In the genomic region with DNA sequence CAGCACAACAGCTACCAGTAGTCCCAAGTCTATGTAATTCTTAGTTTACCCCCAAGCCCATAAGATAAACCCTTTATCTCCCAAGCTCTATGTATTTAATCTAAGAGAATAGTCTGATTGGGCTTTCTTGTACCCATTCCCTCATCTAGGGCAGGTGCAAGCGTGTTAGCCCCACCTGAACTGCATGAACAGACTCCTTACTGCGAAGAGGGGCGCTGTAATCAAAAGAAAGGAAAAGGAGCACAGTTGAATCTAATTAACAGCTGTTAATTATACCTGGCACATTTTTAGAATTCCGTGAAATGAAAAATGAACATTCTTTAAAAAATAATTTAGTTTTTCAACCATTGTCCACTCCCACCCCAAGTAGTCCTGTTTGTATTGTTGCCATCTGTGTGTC, we compare ENCODE assay signal across 2 cellular contexts.
TF ChIP-seq lines count a peak whose summit lies in the region.

No MANE protein-coding gene starts in this region.

TF ChIP-seq in A549, 52 proteins besides CTCF, POLR2A, EP300 and RAD21 (continued from another document):
- no peak for TF ChIP-seq ELK1 (IDR thresholded peaks at IDR 0.05; ENCODE audit: low read depth, low read length)
- no peak for TF ChIP-seq FOSL2 (IDR thresholded peaks at IDR 0.05)
- TF ChIP-seq FOSL2 (CRISPR knock-in tag; IDR thresholded peaks at IDR 0.05), result no peak
- TF ChIP-seq HOXB13 (CRISPR knock-in tag; IDR thresholded peaks at IDR 0.05; ENCODE audit: low read depth), result no peak
- TF ChIP-seq CHD4 (IDR thresholded peaks at IDR 0.05; ENCODE audit: borderline replicate concordance), result no peak
- no peak for TF ChIP-seq BCL3 (IDR thresholded peaks at IDR 0.05)
- TF ChIP-seq HOXA7 (CRISPR knock-in tag; IDR thresholded peaks at IDR 0.05), result no peak
- no peak for TF ChIP-seq JUN (IDR thresholded peaks at IDR 0.05)
- TF ChIP-seq, protein P1, sequence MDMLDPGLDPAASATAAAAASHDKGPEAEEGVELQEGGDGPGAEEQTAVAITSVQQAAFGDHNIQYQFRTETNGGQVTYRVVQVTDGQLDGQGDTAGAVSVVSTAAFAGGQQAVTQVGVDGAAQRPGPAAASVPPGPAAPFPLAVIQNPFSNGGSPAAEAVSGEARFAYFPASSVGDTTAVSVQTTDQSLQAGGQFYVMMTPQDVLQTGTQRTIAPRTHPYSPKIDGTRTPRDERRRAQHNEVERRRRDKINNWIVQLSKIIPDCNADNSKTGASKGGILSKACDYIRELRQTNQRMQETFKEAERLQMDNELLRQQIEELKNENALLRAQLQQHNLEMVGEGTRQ (IDR thresholded peaks at IDR 0.05), result no peak
- TF ChIP-seq MYC (IDR thresholded peaks at IDR 0.05; ENCODE audit: borderline replicate concordance, low read length), result no peak
- TF ChIP-seq JUNB (IDR thresholded peaks at IDR 0.05), result no peak

TF ChIP-seq in HCT116, 20 proteins besides CTCF, POLR2A, EP300 and RAD21 (continued from another document):
- TF ChIP-seq ATF3 (IDR thresholded peaks at IDR 0.05), result no peak
- TF ChIP-seq, protein P2, sequence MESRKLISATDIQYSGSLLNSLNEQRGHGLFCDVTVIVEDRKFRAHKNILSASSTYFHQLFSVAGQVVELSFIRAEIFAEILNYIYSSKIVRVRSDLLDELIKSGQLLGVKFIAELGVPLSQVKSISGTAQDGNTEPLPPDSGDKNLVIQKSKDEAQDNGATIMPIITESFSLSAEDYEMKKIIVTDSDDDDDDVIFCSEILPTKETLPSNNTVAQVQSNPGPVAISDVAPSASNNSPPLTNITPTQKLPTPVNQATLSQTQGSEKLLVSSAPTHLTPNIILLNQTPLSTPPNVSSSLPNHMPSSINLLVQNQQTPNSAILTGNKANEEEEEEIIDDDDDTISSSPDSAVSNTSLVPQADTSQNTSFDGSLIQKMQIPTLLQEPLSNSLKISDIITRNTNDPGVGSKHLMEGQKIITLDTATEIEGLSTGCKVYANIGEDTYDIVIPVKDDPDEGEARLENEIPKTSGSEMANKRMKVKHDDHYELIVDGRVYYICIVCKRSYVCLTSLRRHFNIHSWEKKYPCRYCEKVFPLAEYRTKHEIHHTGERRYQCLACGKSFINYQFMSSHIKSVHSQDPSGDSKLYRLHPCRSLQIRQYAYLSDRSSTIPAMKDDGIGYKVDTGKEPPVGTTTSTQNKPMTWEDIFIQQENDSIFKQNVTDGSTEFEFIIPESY (IDR thresholded peaks at IDR 0.05; ENCODE audit: extremely low read depth, insufficient replicate concordance, low read length), result no peak
- TF ChIP-seq, protein P3, sequence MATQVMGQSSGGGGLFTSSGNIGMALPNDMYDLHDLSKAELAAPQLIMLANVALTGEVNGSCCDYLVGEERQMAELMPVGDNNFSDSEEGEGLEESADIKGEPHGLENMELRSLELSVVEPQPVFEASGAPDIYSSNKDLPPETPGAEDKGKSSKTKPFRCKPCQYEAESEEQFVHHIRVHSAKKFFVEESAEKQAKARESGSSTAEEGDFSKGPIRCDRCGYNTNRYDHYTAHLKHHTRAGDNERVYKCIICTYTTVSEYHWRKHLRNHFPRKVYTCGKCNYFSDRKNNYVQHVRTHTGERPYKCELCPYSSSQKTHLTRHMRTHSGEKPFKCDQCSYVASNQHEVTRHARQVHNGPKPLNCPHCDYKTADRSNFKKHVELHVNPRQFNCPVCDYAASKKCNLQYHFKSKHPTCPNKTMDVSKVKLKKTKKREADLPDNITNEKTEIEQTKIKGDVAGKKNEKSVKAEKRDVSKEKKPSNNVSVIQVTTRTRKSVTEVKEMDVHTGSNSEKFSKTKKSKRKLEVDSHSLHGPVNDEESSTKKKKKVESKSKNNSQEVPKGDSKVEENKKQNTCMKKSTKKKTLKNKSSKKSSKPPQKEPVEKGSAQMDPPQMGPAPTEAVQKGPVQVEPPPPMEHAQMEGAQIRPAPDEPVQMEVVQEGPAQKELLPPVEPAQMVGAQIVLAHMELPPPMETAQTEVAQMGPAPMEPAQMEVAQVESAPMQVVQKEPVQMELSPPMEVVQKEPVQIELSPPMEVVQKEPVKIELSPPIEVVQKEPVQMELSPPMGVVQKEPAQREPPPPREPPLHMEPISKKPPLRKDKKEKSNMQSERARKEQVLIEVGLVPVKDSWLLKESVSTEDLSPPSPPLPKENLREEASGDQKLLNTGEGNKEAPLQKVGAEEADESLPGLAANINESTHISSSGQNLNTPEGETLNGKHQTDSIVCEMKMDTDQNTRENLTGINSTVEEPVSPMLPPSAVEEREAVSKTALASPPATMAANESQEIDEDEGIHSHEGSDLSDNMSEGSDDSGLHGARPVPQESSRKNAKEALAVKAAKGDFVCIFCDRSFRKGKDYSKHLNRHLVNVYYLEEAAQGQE (IDR thresholded peaks at IDR 0.05; ENCODE audit: low read depth), result no peak
- no peak for TF ChIP-seq ZFX (IDR thresholded peaks at IDR 0.05)
- TF ChIP-seq SIN3A (IDR thresholded peaks at IDR 0.05; ENCODE audit: low read depth), result no peak
- TF ChIP-seq, protein P4, sequence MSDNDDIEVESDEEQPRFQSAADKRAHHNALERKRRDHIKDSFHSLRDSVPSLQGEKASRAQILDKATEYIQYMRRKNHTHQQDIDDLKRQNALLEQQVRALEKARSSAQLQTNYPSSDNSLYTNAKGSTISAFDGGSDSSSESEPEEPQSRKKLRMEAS (IDR thresholded peaks at IDR 0.05), result no peak
- TF ChIP-seq SP1 (IDR thresholded peaks at IDR 0.05; ENCODE audit: low read depth), result no peak
- TF ChIP-seq EZH2phosphoT487 (IDR thresholded peaks at IDR 0.05; ENCODE audit: borderline replicate concordance), result no peak
